ENCODE assay signal across 29 cellular contexts in genomic region chr13:66322193-66322592, GRCh38.
"Had no signal": no experiment of that assay in that cellular context is flagged by ENCODE, and none has a peak within 500 bp of the region (broad histone marks: within the 10 kb centered on the region; RNA-seq: fewer than 3 reads in every experiment).

No MANE protein-coding gene starts in this region.

- H3K27me3 ChIP-seq: ascending aorta, breast epithelium, cardiac muscle cell, colonic mucosa, heart left ventricle had no signal

- H3K4me3 ChIP-seq: ascending aorta, breast epithelium, cardiac muscle cell, colonic mucosa, heart left ventricle had no signal

- H3K4me1 ChIP-seq: ascending aorta, breast epithelium, colonic mucosa, heart left ventricle had no signal

- H3K27ac ChIP-seq: ascending aorta, breast epithelium, cardiac muscle cell, colonic mucosa, heart left ventricle, WERI-Rb-1 had no signal

- ATAC-seq: activated CD4-positive, CD25-positive, alpha-beta regulatory T cell treated with anti-CD3 and anti-CD28 coated beads, Interleukin-2, amount 50 U/mL, for 24 hours; activated CD8-positive, alpha-beta memory T cell treated with anti-CD3 and anti-CD28 coated beads, Interleukin-2, amount 10 ng/mL, durations not matched to agents 7 days and 5 days; activated CD8-positive, alpha-beta T cell treated with anti-CD3 and anti-CD28 coated beads for 36 hours; activated naive CD4-positive, alpha-beta T cell treated with anti-CD3 and anti-CD28 coated beads, Interleukin-2, amount 50 U/mL, for 72 hours; activated T-cell treated with anti-CD3 and anti-CD28 coated beads, Interleukin-2, amount 50 U/mL, for 72 hours; esophagus mucosa; heart left ventricle; T-helper 17 cell had no signal

- DNase-seq: activated B cell treated with CpG ODN at 0.5 μM for 24 hours; activated CD4-positive, alpha-beta T cell treated with anti-CD3 and anti-CD28 coated beads for 48 hours; activated CD4-positive, alpha-beta T cell treated with anti-CD3 and anti-CD28 coated beads, Interleukin-2, amount 50 U/mL, for 1 hour; activated CD4-positive, alpha-beta T cell treated with anti-CD3 and anti-CD28 coated beads, Interleukin-2, amount 50 U/mL, for 48 hours; activated CD8-positive, alpha-beta memory T cell treated with anti-CD3 and anti-CD28 coated beads, Interleukin-2, amount 10 ng/mL, durations not matched to agents 7 days and 5 days; activated CD8-positive, alpha-beta memory T cell treated with anti-CD3 and anti-CD28 coated beads, Interleukin-2, amount 50 U/mL, for 4 hours; activated CD8-positive, alpha-beta T cell treated with anti-CD3 and anti-CD28 coated beads for 36 hours; activated gamma-delta T cell; activated naive CD4-positive, alpha-beta T cell; activated naive CD4-positive, alpha-beta T cell treated with anti-CD3 and anti-CD28 coated beads, Interleukin-2, amount 10 ng/mL, durations not matched to agents 7 days and 5 days; activated naive CD8-positive, alpha-beta T cell treated with anti-CD3 and anti-CD28 coated beads, Interleukin-2, amount 10 ng/mL, durations not matched to agents 7 days and 5 days; activated T-cell treated with anti-CD3 and anti-CD28 coated beads, Interleukin-2, amount 50 U/mL, for 1 hour; activated T-cell treated with anti-CD3 and anti-CD28 coated beads, Interleukin-2, amount 50 U/mL, for 72 hours; central memory CD4-positive, alpha-beta T cell; cerebellar nuclear complex; colonic mucosa; effector CD8-positive, alpha-beta T cell; foreskin fibroblast; glutamatergic neuron; heart left ventricle; T-helper 17 cell; T1000; WERI-Rb-1 had no signal

- H3K36me3 ChIP-seq: ascending aorta, breast epithelium, cardiac muscle cell, colonic mucosa, heart left ventricle, WERI-Rb-1 had no signal

- H3K9me3 ChIP-seq: ascending aorta, breast epithelium, colonic mucosa had no signal
